In genomic region chr21:43198376-43198775, GRCh38 we compare ENCODE assay signal across 33 cellular contexts. TPM values are rescaled to one million over a fixed set of nuclear protein-coding genes. Genes with fewer than 3 reads are reported as not detected.
"Had no signal": no experiment of that assay in that cellular context is flagged by ENCODE, and none has a peak within 500 bp of the region (broad histone marks: within the 10 kb centered on the region; RNA-seq: fewer than 3 reads in every experiment).

No MANE protein-coding gene starts in this region.

- H3K9me3 ChIP-seq: prostate gland, uterus had no signal

- H3K4me3 ChIP-seq: left ventricle myocardium inferior, lung, mucosa of descending colon, pancreas, prostate gland, sigmoid colon, tibial nerve, uterus had no signal

- H3K27ac ChIP-seq: left ventricle myocardium inferior, pancreas, sigmoid colon, uterus had no signal

- DNase-seq: hypothalamus; immature natural killer cell; left ventricle myocardium inferior; midbrain; naive thymus-derived CD4-positive, alpha-beta T cell; retina; small intestine; stimulated activated CD4-positive, alpha-beta T cell treated with anti-CD3 and anti-CD28 coated beads, Interleukin-1b, Interleukin-23, amount 100 ng/mL, for 48 hours; stimulated activated CD4-positive, alpha-beta T cell treated with anti-CD3 and anti-CD28 coated beads, Interleukin-2, amount 100 ng/mL, for 48 hours; stimulated activated CD4-positive, alpha-beta T cell treated with anti-CD3 and anti-CD28 coated beads, Interleukin-4, amount 100 ng/mL, for 4 hours; stimulated activated CD8-positive, alpha-beta memory T cell treated with anti-CD3 and anti-CD28 coated beads, Interleukin-4, amount 100 ng/mL, for 48 hours; stimulated activated naive CD4-positive, alpha-beta T cell treated with Interleukin-2 at 50 U/mL for 16 hours; stimulated activated naive CD8-positive, alpha-beta T cell treated with anti-CD3 and anti-CD28 coated beads, Interleukin-15, amount 100 ng/mL, for 72 hours; substantia nigra; uterus had no signal

- H3K4me1 ChIP-seq: pancreas, uterus had no signal

- H3K27me3 ChIP-seq: pancreas, tibial nerve, uterus had no signal

- H3K36me3 ChIP-seq: left ventricle myocardium inferior, pancreas, prostate gland, sigmoid colon, tibial nerve, uterus had no signal

- FAIRE-seq: islet of Langerhans, pancreas, small intestine had no signal

- ATAC-seq: mucosa of descending colon; naive thymus-derived CD4-positive, alpha-beta T cell; natural killer cell treated with Interleukin-12 subunit alpha and Interleukin-12 subunit beta and Interleukin-15 and Interleukin-18, amount 100 ng/mL, for 72 hours; pancreas; right cardiac atrium; stimulated activated memory B cell treated with anti-CD40 and anti-IgM and Interleukin-4, amounts not matched to agents 10 μg/mL and 1 μg/mL and 100 μg/mL, for 72 hours; stimulated activated naive CD8-positive, alpha-beta T cell treated with anti-CD3 and anti-CD28 coated beads, Interleukin-15, amount 100 ng/mL, for 72 hours had no signal

RNA-seq across cellular contexts. Expression of gene CRYAA, which starts 29.6 kb away (rescaled TPM):
- total RNA-seq: kidney; left ventricle myocardium inferior; lower leg skin; lung; mesenteric fat pad; mucosa of descending colon; myocyte; naive thymus-derived CD4-positive, alpha-beta T cell; natural killer cell treated with Interleukin-12 subunit alpha and Interleukin-12 subunit beta and Interleukin-15 and Interleukin-18, amount 100 ng/mL, for 72 hours; omental fat pad; pancreas; prostate gland; right cardiac atrium; sigmoid colon; temporal lobe; tibial nerve; ureter; uterus had no signal
- polyA plus RNA-seq: immature natural killer cell; lung; naive thymus-derived CD4-positive, alpha-beta T cell; neural cell; pancreas; right cardiac atrium; sigmoid colon; small intestine had no signal
